Comparison of ENCODE assay signal across 8 cellular contexts in the genomic region with DNA sequence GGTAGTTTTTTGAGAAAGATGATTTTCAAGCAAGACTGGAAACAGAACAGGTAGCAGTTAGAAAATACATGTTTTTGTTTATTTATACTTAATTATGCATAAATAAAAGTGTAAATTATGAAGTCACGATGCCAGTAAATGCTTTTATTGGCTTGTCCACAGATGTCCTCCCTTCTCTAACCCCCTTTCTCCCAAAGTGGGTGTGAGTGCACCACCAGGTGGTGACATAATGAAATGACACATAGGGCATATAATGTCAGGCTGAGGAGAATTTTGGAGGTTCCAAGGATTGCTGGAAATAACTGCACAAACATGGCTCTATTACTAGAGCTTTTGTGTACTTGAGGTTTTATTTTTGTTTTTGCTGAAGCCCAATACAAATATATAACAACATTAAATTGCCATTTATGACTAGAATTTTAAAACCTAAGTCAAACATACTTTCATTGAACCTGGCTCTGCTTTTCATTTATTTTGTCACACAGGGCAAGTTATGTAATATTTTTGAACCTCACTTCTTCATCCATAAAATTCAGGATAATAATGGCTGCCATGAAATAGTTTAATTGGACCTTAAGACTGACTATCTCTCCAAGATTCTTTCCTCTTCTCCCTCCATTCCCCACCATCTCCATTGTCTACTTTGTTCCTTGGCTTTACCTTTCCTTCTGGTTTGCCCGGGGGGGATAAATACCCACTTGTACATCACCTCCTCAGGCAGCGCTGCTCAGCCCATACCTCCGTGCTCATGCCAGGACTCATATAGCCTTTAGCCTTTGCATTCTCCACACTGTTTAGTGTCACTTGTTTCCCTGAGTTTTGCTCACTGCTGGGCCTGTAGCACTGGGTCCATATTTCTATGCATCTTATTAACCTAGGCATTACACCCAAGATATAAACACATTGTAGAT.
DNase-seq lines count a peak whose midpoint lies in the region; ATAC-seq and TF ChIP-seq lines count a peak whose summit lies in the region.

No MANE protein-coding gene starts in this region.

- no peak for TF ChIP-seq POLR2A in esophagus squamous epithelium (IDR thresholded peaks at IDR 0.05)

- H3K27me3 ChIP-seq in esophagus squamous epithelium = no peaks in the 10 kb centered on the region
- no peaks in the 10 kb centered on the region for H3K27me3 ChIP-seq in psoas muscle (ENCODE audit: insufficient read depth in 3 of 3, low read length in 2 of 3)

- in situ Hi-C loops in GM13977 (cut with MboI; ENCODE audit: low pct_unique_long_range_greater_than_20kb, low sequenced_read_pairs, unreplicated experiment) = no loop called here

- intact Hi-C loops in esophagus squamous epithelium (cut with DNase I) = no loop called here
- intact Hi-C loops in psoas muscle (cut with DNase I) = loop anchor here in 1 of 2 donors (5.0 kb wide), 1 partner anchor 73 kb away; no protein-coding TSS in a partner anchor

- no peak overlapping the region for H3K27ac ChIP-seq in esophagus squamous epithelium
- no peak overlapping the region for H3K27ac ChIP-seq in psoas muscle

- ATAC-seq in HG03342 (IDR thresholded peaks at IDR 0.05; ENCODE audit: unreplicated experiment) (peak; percentile 96), psoas muscle (peak; percentile 68 to 83 (median 80))

- TF ChIP-seq CTCF in GM13977 (IDR thresholded peaks at IDR 0.05; ENCODE audit: extremely low read depth, insufficient read depth, missing control alignments) = peak; percentile 81
- peak; percentile 5 to 70 (median 48) for TF ChIP-seq CTCF in esophagus squamous epithelium (IDR thresholded peaks at IDR 0.05)
- peak; percentile 65 for TF ChIP-seq CTCF in psoas muscle (IDR thresholded peaks at IDR 0.05)

- DNase-seq in CMK (ENCODE audit: low read depth) (peak; percentile 20), GM13977 (ENCODE audit: low spot score) (peak; percentile 26), RPMI8226 (peak; percentile 64), esophagus squamous epithelium (lab: John Stamatoyannopoulos, UW) (no peak), psoas muscle (no peak), C1 segment of cervical spinal cord (lab: John Stamatoyannopoulos, UW) (no peak)
- no peak for DNase-seq in effector CD4-positive, alpha-beta T cell

- H3K4me3 ChIP-seq in esophagus squamous epithelium (no peak overlapping the region), psoas muscle (no peak overlapping the region)

- H3K9me3 ChIP-seq in esophagus squamous epithelium (no peaks in the 10 kb centered on the region), psoas muscle (no peaks in the 10 kb centered on the region)

- WGBS in esophagus squamous epithelium, 2 donors = 78 to 80% methylated on average over 4 of the region's 4 CpGs
- WGBS in psoas muscle, 3 donors = 65 to 74% (median 72%) methylated on average over 4 of the region's 4 CpGs

- no peaks in the 10 kb centered on the region for H3K36me3 ChIP-seq in esophagus squamous epithelium
- H3K36me3 ChIP-seq in psoas muscle (ENCODE audit: insufficient read depth in 1 of 2, low read depth in 1 of 2) = no peaks in the 10 kb centered on the region

- peaks cover 0 to 13% (median 0%) of the 10 kb centered on the region in 3 donors for H3K4me1 ChIP-seq in esophagus squamous epithelium
- H3K4me1 ChIP-seq in psoas muscle = no peaks in the 10 kb centered on the region

Comparison
In these comparisons a context has a peak if more than half of its experiments do, and no peak if none do; other contexts are left out.
1. DNase-seq: peak in CMK (single experiment), GM13977 (single experiment) and RPMI8226 (single experiment); none in esophagus squamous epithelium (single experiment), psoas muscle (0 of 2), effector CD4-positive, alpha-beta T cell (single experiment) and C1 segment of cervical spinal cord (0 of 14).
2. Peak in every context shown above with its lines, with median percentiles within 50 percentile points of each other: CTCF ChIP-seq.